ENCODE assay signal across 2 cellular contexts in genomic region chr13:92187378-92187989, GRCh38.
TF ChIP-seq lines count a peak whose summit lies in the region.

No MANE protein-coding gene starts in this region.

TF ChIP-seq in GM23338, 12 proteins besides CTCF, POLR2A, EP300 and RAD21 (continued from another document):
- TF ChIP-seq ZNF462 (CRISPR knock-in tag; IDR thresholded peaks at IDR 0.05) (no peak), ZNF114 (CRISPR knock-in tag; IDR thresholded peaks at IDR 0.05) (no peak), CREB1 (CRISPR knock-in tag; IDR thresholded peaks at IDR 0.05; ENCODE audit: low read depth) (no peak), JUNB (IDR thresholded peaks at IDR 0.05; ENCODE audit: unreplicated experiment) (no peak), STAT1 (IDR thresholded peaks at IDR 0.05; ENCODE audit: unreplicated experiment) (no peak), POLR2AphosphoS5 (IDR thresholded peaks at IDR 0.05; ENCODE audit: low read depth) (no peak), ZNF331 (CRISPR knock-in tag; IDR thresholded peaks at IDR 0.05; ENCODE audit: low read depth) (no peak), EZH2phosphoT487 (IDR thresholded peaks at IDR 0.05; ENCODE audit: unreplicated experiment) (no peak), EZH2 (IDR thresholded peaks at IDR 0.05; ENCODE audit: low read depth, unreplicated experiment) (no peak)
- TF ChIP-seq, protein P1, sequence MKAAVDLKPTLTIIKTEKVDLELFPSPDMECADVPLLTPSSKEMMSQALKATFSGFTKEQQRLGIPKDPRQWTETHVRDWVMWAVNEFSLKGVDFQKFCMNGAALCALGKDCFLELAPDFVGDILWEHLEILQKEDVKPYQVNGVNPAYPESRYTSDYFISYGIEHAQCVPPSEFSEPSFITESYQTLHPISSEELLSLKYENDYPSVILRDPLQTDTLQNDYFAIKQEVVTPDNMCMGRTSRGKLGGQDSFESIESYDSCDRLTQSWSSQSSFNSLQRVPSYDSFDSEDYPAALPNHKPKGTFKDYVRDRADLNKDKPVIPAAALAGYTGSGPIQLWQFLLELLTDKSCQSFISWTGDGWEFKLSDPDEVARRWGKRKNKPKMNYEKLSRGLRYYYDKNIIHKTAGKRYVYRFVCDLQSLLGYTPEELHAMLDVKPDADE (IDR thresholded peaks at IDR 0.05) = no peak
TF ChIP-seq in GM23338: peak in this region for 0.

TF ChIP-seq in SK-N-SH, 30 proteins besides CTCF, POLR2A, EP300 and RAD21 (continued from another document):
- TF ChIP-seq, protein P2, sequence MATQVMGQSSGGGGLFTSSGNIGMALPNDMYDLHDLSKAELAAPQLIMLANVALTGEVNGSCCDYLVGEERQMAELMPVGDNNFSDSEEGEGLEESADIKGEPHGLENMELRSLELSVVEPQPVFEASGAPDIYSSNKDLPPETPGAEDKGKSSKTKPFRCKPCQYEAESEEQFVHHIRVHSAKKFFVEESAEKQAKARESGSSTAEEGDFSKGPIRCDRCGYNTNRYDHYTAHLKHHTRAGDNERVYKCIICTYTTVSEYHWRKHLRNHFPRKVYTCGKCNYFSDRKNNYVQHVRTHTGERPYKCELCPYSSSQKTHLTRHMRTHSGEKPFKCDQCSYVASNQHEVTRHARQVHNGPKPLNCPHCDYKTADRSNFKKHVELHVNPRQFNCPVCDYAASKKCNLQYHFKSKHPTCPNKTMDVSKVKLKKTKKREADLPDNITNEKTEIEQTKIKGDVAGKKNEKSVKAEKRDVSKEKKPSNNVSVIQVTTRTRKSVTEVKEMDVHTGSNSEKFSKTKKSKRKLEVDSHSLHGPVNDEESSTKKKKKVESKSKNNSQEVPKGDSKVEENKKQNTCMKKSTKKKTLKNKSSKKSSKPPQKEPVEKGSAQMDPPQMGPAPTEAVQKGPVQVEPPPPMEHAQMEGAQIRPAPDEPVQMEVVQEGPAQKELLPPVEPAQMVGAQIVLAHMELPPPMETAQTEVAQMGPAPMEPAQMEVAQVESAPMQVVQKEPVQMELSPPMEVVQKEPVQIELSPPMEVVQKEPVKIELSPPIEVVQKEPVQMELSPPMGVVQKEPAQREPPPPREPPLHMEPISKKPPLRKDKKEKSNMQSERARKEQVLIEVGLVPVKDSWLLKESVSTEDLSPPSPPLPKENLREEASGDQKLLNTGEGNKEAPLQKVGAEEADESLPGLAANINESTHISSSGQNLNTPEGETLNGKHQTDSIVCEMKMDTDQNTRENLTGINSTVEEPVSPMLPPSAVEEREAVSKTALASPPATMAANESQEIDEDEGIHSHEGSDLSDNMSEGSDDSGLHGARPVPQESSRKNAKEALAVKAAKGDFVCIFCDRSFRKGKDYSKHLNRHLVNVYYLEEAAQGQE (IDR thresholded peaks at IDR 0.05; ENCODE audit: low read depth, low read length) = no peak
- TF ChIP-seq, protein P3, sequence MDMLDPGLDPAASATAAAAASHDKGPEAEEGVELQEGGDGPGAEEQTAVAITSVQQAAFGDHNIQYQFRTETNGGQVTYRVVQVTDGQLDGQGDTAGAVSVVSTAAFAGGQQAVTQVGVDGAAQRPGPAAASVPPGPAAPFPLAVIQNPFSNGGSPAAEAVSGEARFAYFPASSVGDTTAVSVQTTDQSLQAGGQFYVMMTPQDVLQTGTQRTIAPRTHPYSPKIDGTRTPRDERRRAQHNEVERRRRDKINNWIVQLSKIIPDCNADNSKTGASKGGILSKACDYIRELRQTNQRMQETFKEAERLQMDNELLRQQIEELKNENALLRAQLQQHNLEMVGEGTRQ (IDR thresholded peaks at IDR 0.05; ENCODE audit: borderline replicate concordance, low read depth, low read length) = no peak
- TF ChIP-seq MEF2A (IDR thresholded peaks at IDR 0.05; ENCODE audit: borderline replicate concordance, low read depth) (no peak), EZH2phosphoT487 (IDR thresholded peaks at IDR 0.05; ENCODE audit: borderline replicate concordance, low read depth) (no peak), FOXM1 (IDR thresholded peaks at IDR 0.05; ENCODE audit: low read depth) (no peak)
- TF ChIP-seq, protein P4, sequence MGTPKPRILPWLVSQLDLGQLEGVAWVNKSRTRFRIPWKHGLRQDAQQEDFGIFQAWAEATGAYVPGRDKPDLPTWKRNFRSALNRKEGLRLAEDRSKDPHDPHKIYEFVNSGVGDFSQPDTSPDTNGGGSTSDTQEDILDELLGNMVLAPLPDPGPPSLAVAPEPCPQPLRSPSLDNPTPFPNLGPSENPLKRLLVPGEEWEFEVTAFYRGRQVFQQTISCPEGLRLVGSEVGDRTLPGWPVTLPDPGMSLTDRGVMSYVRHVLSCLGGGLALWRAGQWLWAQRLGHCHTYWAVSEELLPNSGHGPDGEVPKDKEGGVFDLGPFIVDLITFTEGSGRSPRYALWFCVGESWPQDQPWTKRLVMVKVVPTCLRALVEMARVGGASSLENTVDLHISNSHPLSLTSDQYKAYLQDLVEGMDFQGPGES (IDR thresholded peaks at IDR 0.05; ENCODE audit: low read depth, low read length) = no peak
